In genomic region chr16:26360867-26361266, GRCh38 we compare ENCODE assay signal across 2 cellular contexts.
TF ChIP-seq lines count a peak whose summit lies in the region.

No MANE protein-coding gene starts in this region.

TF ChIP-seq in HEK293, 187 proteins besides CTCF, POLR2A, EP300 and RAD21 (continued from another document):
- TF ChIP-seq ZNF654 (tag by site-specific recombination; IDR thresholded peaks at IDR 0.05; ENCODE audit: low read depth) = peak; percentile 22
- TF ChIP-seq ZNF623 (tag by site-specific recombination; IDR thresholded peaks at IDR 0.05) = peak; percentile 49
- no peak for TF ChIP-seq ZNF24 (tag by site-specific recombination; IDR thresholded peaks at IDR 0.05)
- TF ChIP-seq ZNF629 (tag by site-specific recombination; IDR thresholded peaks at IDR 0.05) = peak; percentile 48; the same call in 1 of the 2 replicates
- peak; percentile 58 for TF ChIP-seq ZNF555 (tag by site-specific recombination; conservative IDR thresholded peaks at IDR 0.05)
- TF ChIP-seq ZNF157 (tag by site-specific recombination; IDR thresholded peaks at IDR 0.05) = no peak
- TF ChIP-seq ZNF426 (tag by site-specific recombination; IDR thresholded peaks at IDR 0.05) = peak; percentile 57
- TF ChIP-seq, protein P1, sequence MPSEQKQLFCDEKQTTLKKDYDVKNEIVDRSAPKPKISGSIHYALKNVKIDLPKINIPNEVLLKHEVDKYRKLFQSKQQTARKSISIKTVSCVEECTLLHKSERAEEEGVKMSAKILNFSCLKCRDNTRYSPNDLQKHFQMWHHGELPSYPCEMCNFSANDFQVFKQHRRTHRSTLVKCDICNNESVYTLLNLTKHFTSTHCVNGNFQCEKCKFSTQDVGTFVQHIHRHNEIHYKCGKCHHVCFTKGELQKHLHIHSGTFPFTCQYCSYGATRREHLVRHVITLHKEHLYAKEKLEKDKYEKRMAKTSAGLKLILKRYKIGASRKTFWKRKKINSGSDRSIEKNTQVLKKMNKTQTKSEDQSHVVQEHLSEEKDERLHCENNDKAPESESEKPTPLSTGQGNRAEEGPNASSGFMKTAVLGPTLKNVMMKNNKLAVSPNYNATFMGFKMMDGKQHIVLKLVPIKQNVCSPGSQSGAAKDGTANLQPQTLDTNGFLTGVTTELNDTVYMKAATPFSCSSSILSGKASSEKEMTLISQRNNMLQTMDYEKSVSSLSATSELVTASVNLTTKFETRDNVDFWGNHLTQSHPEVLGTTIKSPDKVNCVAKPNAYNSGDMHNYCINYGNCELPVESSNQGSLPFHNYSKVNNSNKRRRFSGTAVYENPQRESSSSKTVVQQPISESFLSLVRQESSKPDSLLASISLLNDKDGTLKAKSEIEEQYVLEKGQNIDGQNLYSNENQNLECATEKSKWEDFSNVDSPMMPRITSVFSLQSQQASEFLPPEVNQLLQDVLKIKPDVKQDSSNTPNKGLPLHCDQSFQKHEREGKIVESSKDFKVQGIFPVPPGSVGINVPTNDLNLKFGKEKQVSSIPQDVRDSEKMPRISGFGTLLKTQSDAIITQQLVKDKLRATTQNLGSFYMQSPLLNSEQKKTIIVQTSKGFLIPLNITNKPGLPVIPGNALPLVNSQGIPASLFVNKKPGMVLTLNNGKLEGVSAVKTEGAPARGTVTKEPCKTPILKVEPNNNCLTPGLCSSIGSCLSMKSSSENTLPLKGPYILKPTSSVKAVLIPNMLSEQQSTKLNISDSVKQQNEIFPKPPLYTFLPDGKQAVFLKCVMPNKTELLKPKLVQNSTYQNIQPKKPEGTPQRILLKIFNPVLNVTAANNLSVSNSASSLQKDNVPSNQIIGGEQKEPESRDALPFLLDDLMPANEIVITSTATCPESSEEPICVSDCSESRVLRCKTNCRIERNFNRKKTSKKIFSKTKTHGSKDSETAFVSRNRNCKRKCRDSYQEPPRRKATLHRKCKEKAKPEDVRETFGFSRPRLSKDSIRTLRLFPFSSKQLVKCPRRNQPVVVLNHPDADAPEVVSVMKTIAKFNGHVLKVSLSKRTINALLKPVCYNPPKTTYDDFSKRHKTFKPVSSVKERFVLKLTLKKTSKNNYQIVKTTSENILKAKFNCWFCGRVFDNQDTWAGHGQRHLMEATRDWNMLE (tag by site-specific recombination; conservative IDR thresholded peaks at IDR 0.05; ENCODE audit: low read depth) = peak; percentile 79
- no peak for TF ChIP-seq ZNF175 (tag by site-specific recombination; IDR thresholded peaks at IDR 0.05)
- TF ChIP-seq, protein P2, sequence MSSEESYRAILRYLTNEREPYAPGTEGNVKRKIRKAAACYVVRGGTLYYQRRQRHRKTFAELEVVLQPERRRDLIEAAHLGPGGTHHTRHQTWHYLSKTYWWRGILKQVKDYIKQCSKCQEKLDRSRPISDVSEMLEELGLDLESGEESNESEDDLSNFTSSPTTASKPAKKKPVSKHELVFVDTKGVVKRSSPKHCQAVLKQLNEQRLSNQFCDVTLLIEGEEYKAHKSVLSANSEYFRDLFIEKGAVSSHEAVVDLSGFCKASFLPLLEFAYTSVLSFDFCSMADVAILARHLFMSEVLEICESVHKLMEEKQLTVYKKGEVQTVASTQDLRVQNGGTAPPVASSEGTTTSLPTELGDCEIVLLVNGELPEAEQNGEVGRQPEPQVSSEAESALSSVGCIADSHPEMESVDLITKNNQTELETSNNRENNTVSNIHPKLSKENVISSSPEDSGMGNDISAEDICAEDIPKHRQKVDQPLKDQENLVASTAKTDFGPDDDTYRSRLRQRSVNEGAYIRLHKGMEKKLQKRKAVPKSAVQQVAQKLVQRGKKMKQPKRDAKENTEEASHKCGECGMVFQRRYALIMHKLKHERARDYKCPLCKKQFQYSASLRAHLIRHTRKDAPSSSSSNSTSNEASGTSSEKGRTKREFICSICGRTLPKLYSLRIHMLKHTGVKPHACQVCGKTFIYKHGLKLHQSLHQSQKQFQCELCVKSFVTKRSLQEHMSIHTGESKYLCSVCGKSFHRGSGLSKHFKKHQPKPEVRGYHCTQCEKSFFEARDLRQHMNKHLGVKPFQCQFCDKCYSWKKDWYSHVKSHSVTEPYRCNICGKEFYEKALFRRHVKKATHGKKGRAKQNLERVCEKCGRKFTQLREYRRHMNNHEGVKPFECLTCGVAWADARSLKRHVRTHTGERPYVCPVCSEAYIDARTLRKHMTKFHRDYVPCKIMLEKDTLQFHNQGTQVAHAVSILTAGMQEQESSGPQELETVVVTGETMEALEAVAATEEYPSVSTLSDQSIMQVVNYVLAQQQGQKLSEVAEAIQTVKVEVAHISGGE (tag by site-specific recombination; conservative IDR thresholded peaks at IDR 0.05; ENCODE audit: low read depth) = peak; percentile 67
- TF ChIP-seq ZNF138 (tag by site-specific recombination; IDR thresholded peaks at IDR 0.05; ENCODE audit: borderline replicate concordance) = no peak
- TF ChIP-seq ZNF394 (tag by site-specific recombination; IDR thresholded peaks at IDR 0.05; ENCODE audit: borderline replicate concordance) = peak; percentile 81; the same call in 1 of the 2 replicates
- 0 out of 2 replicates have a peak, but pooled peaks have one; percentile 17 for TF ChIP-seq ZNF433 (tag by site-specific recombination; IDR thresholded peaks at IDR 0.05; ENCODE audit: low read depth)

TF ChIP-seq in WTC11, 78 proteins besides CTCF, POLR2A, EP300 and RAD21 (continued from another document):
- TF ChIP-seq, protein P3, sequence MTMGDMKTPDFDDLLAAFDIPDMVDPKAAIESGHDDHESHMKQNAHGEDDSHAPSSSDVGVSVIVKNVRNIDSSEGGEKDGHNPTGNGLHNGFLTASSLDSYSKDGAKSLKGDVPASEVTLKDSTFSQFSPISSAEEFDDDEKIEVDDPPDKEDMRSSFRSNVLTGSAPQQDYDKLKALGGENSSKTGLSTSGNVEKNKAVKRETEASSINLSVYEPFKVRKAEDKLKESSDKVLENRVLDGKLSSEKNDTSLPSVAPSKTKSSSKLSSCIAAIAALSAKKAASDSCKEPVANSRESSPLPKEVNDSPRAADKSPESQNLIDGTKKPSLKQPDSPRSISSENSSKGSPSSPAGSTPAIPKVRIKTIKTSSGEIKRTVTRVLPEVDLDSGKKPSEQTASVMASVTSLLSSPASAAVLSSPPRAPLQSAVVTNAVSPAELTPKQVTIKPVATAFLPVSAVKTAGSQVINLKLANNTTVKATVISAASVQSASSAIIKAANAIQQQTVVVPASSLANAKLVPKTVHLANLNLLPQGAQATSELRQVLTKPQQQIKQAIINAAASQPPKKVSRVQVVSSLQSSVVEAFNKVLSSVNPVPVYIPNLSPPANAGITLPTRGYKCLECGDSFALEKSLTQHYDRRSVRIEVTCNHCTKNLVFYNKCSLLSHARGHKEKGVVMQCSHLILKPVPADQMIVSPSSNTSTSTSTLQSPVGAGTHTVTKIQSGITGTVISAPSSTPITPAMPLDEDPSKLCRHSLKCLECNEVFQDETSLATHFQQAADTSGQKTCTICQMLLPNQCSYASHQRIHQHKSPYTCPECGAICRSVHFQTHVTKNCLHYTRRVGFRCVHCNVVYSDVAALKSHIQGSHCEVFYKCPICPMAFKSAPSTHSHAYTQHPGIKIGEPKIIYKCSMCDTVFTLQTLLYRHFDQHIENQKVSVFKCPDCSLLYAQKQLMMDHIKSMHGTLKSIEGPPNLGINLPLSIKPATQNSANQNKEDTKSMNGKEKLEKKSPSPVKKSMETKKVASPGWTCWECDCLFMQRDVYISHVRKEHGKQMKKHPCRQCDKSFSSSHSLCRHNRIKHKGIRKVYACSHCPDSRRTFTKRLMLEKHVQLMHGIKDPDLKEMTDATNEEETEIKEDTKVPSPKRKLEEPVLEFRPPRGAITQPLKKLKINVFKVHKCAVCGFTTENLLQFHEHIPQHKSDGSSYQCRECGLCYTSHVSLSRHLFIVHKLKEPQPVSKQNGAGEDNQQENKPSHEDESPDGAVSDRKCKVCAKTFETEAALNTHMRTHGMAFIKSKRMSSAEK (CRISPR knock-in tag; IDR thresholded peaks at IDR 0.05; ENCODE audit: borderline replicate concordance) = no peak
- TF ChIP-seq HMGA2 (CRISPR knock-in tag; IDR thresholded peaks at IDR 0.05) = 0 out of 2 replicates have a peak, but pooled peaks have one; percentile 17
- TF ChIP-seq SMAD4 (CRISPR knock-in tag; IDR thresholded peaks at IDR 0.05) = no peak
